Comparison of ENCODE assay signal across 8 cellular contexts in genomic region chr2:65350714-65351113, GRCh38.
DNase-seq lines count a peak whose midpoint lies in the region; ATAC-seq and TF ChIP-seq lines count a peak whose summit lies in the region.

No MANE protein-coding gene starts in this region.

- peaks cover 4 to 55% (median 14%) of the 10 kb centered on the region in 3 donors for H3K4me1 ChIP-seq in gastroesophageal sphincter

- no peaks in the 10 kb centered on the region for H3K27me3 ChIP-seq in gastroesophageal sphincter

- H3K27ac ChIP-seq in gastroesophageal sphincter, result peak overlapping the region in 1 of 4 donors; percentile 33

- DNase-seq in AG08396 (ENCODE audit: low spot score), result peak; percentile 29
- peak; percentile 41 for DNase-seq in NB4 (ENCODE audit: low read depth)
- no peak for DNase-seq in HCEC 1CT
- no peak for DNase-seq in activated effector memory CD4-positive, alpha-beta T cell treated with Interleukin-2 at 50 U/mL for 16 hours

- ATAC-seq in GM19351 (IDR thresholded peaks at IDR 0.05; ENCODE audit: unreplicated experiment) (peak; percentile 79), gastroesophageal sphincter (no peak), GM19328 (IDR thresholded peaks at IDR 0.05; ENCODE audit: unreplicated experiment) (no peak), esophagus mucosa (no peak)

- TF ChIP-seq CTCF in NB4 (IDR thresholded peaks at IDR 0.05; ENCODE audit: low read depth, low read length), result peak; percentile 7
- TF ChIP-seq CTCF in gastroesophageal sphincter (IDR thresholded peaks at IDR 0.05), result peak in 3 of 4 experiments; percentile 9 to 16 (median 10)

- H3K4me3 ChIP-seq in NB4 (ENCODE audit: low read depth, low read length), result no peak overlapping the region
- H3K4me3 ChIP-seq in gastroesophageal sphincter, result no peak overlapping the region

- TF ChIP-seq EP300 in gastroesophageal sphincter (IDR thresholded peaks at IDR 0.05), result no peak

- no peaks in the 10 kb centered on the region for H3K36me3 ChIP-seq in gastroesophageal sphincter

- TF ChIP-seq POLR2A in NB4 (IDR thresholded peaks at IDR 0.05; ENCODE audit: extremely low read depth, insufficient read length) (no peak), gastroesophageal sphincter (IDR thresholded peaks at IDR 0.05) (no peak)

- 67 to 82% methylated on average over 5 to 6 of the region's 6 CpGs for WGBS in gastroesophageal sphincter (ENCODE audit: low coverage in 1 of 2), 2 donors

- H3K9me3 ChIP-seq in gastroesophageal sphincter, result no peaks in the 10 kb centered on the region

Comparison
In these comparisons a context has a peak if more than half of its experiments do, and no peak if none do; other contexts are left out.
1. DNase-seq: peak in AG08396 (single experiment) and NB4 (single experiment); none in HCEC 1CT (single experiment) and activated effector memory CD4-positive, alpha-beta T cell treated with Interleukin-2 at 50 U/mL for 16 hours (single experiment).